In genomic region chrX:43693602-43694406, GRCh38 we compare ENCODE assay signal across 15 cellular contexts. TPM values are rescaled to one million over a fixed set of nuclear protein-coding genes. Genes with fewer than 3 reads are reported as not detected.
A peak's percentile ranks its signal among the peaks of the same experiment; 100 is the strongest.
DNase-seq lines count a peak whose midpoint lies in the region; ATAC-seq, FAIRE-seq and TF ChIP-seq lines count a peak whose summit lies in the region.
"Had no signal": no experiment of that assay in that cellular context is flagged by ENCODE, and none has a peak within 500 bp of the region (broad histone marks: within the 10 kb centered on the region; RNA-seq: fewer than 3 reads in every experiment).

No MANE protein-coding gene starts in this region.

- TF ChIP-seq CTCF in heart right ventricle (IDR thresholded peaks at IDR 0.05): no peak
- TF ChIP-seq CTCF in bronchial epithelial cell (IDR thresholded peaks at IDR 0.05; ENCODE audit: insufficient read depth, low read length, severe bottlenecking): no peak

- H3K4me1 ChIP-seq in heart right ventricle (peaks cover 0 to 23% (median 0%) of the 10 kb centered on the region in 9 donors), aorta (ENCODE audit: control insufficient read depth in 1 of 2, insufficient read depth in 2 of 2, low read length in 2 of 2) (peaks cover 0 to 3% of the 10 kb centered on the region in 2 donors)
- H3K4me1 ChIP-seq: testis had no signal

- H3K36me3 ChIP-seq in heart right ventricle (no peaks in the 10 kb centered on the region), bronchial epithelial cell (ENCODE audit: control insufficient read depth, insufficient read depth, low read length) (peaks cover 3% of the 10 kb centered on the region), aorta (ENCODE audit: control insufficient read depth in 1 of 2, insufficient read depth in 2 of 2, low read length in 1 of 2) (no peaks in the 10 kb centered on the region)

- DNase-seq in heart right ventricle: no peak
- DNase-seq in cardiac septum (ENCODE audit: low spot score): no peak
- DNase-seq in bronchial epithelial cell (ENCODE audit: low read depth): peak; percentile 47
- peak; percentile 53 to 67 for DNase-seq in lung microvascular endothelial cell (ENCODE audit: low read depth in 2 of 2)
- no peak for DNase-seq in aorta
- no peak for DNase-seq in AG08395 (ENCODE audit: low spot score)
- DNase-seq: activated naive CD8-positive, alpha-beta T cell treated with anti-CD3 and anti-CD28 coated beads for 36 hours; glutamatergic neuron; NCI-H2081 treated with DMSO at 0.1 percent for 48 hours; T-helper 2 cell; testis had no signal

- FAIRE-seq in bronchial epithelial cell (lab: Jason Lieb, UNC): peak; percentile 13
- FAIRE-seq: GM19239, H54 had no signal

- H3K4me3 ChIP-seq in heart right ventricle (no peak overlapping the region), bronchial epithelial cell (ENCODE audit: low read depth, low read length) (no peak overlapping the region), aorta (ENCODE audit: low read length in 2 of 2) (no peak overlapping the region)
- H3K4me3 ChIP-seq: testis had no signal

- H3K27ac ChIP-seq in heart right ventricle (peak overlapping the region in 5 of 10 donors; percentile 13 to 48 (median 28)), aorta (ENCODE audit: low read depth in 1 of 2, low read length in 2 of 2) (peak overlapping the region in 1 of 2 donors; percentile 51)
- H3K27ac ChIP-seq: testis had no signal

- intact Hi-C loops in heart right ventricle (cut with DNase I) (no loop called here), cardiac septum (cut with DNase I) (no loop called here), aorta (cut with DNase I) (no loop called here)

- H3K9me3 ChIP-seq in heart right ventricle (no peaks in the 10 kb centered on the region), aorta (ENCODE audit: control insufficient read depth, low read length) (no peaks in the 10 kb centered on the region)
- H3K9me3 ChIP-seq: testis had no signal

- WGBS in heart right ventricle, 2 donors: 58 to 66% methylated on average over 3 of the region's 3 CpGs
- WGBS in aorta, 2 donors: 64 to 67% methylated on average over 3 of the region's 3 CpGs

- peak in 6 of 8 donors; percentile 16 to 61 (median 46) for ATAC-seq in heart right ventricle
- peak; percentile 38 for ATAC-seq in aorta (ENCODE audit: low FRiP score)
- no peak for ATAC-seq in GM19452 (IDR thresholded peaks at IDR 0.05; ENCODE audit: unreplicated experiment)
- no peak for ATAC-seq in HG02571 (IDR thresholded peaks at IDR 0.05; ENCODE audit: unreplicated experiment)

- peaks cover 0 to 17% (median 0%) of the 10 kb centered on the region in 7 donors for H3K27me3 ChIP-seq in heart right ventricle
- no peaks in the 10 kb centered on the region for H3K27me3 ChIP-seq in bronchial epithelial cell (ENCODE audit: control insufficient read depth, insufficient read depth, low read length)
- no peaks in the 10 kb centered on the region for H3K27me3 ChIP-seq in aorta (ENCODE audit: control insufficient read depth in 1 of 2, insufficient read depth in 2 of 2, low read length in 1 of 2)
- H3K27me3 ChIP-seq: testis had no signal

RNA-seq across cellular contexts. Expression of gene MAOA, which starts 37.7 kb away (rescaled TPM):
- total RNA-seq in heart right ventricle (100 to 1,000 TPM in 6 of 10 donors, 10 to 100 TPM in 4; 52.6 to 152 (median 106) TPM), cardiac septum (68.9 TPM), bronchial epithelial cell (126 and 137 TPM in 2 replicates), lung microvascular endothelial cell (114 and 125 TPM in 2 replicates), aorta (10 to 100 TPM; 29.6 to 68.2 TPM)
- polyA plus RNA-seq in heart right ventricle (10 to 100 TPM; 25.7 to 61.4 TPM), aorta (100 to 1,000 TPM in 1 of 2 donors, 10 to 100 TPM in 1; 96.8 to 108 TPM)

Comparison
In these comparisons a context has a peak if more than half of its experiments do, and no peak if none do; other contexts are left out.
1. ATAC-seq: peak in heart right ventricle (6 of 8) and aorta (single experiment); none in GM19452 (single experiment) and HG02571 (single experiment).
2. DNase-seq: peak in bronchial epithelial cell (single experiment) and lung microvascular endothelial cell (2 of 2); none in heart right ventricle (0 of 2), cardiac septum (single experiment), aorta (0 of 2) and AG08395 (single experiment).